Comparison of ENCODE assay signal across 6 cellular contexts in genomic region chr16:648071-648785, GRCh38. TPM values are rescaled to one million over a fixed set of nuclear protein-coding genes. Genes with fewer than 3 reads are reported as not detected.
DNase-seq lines count a peak whose midpoint lies in the region; ATAC-seq and TF ChIP-seq lines count a peak whose summit lies in the region.

No MANE protein-coding gene starts in this region.

- H3K27me3 ChIP-seq in GM06990 (replicated peaks; ENCODE audit: control insufficient read depth, insufficient read depth, low read length): no peaks in the 10 kb centered on the region
- H3K27me3 ChIP-seq in naive thymus-derived CD4-positive, alpha-beta T cell (ENCODE audit: control insufficient read depth in 2 of 2, insufficient read depth in 2 of 2, low read length in 2 of 2): no peaks in the 10 kb centered on the region

- CTCF ChIA-PET in naive thymus-derived CD4-positive, alpha-beta T cell (lab: Charles Lee): no interaction called here

- H3K4me3 ChIP-seq in GM06990 (replicated peaks; ENCODE audit: low read depth, low read length): peak overlapping the region; percentile 75
- H3K4me3 ChIP-seq in naive thymus-derived CD4-positive, alpha-beta T cell (ENCODE audit: low read length): peak overlapping the region; percentile 77

- in situ Hi-C loops in KBM-7 (cut with MboI; ENCODE audit: low pct_unique_long_range_greater_than_20kb, low sequenced_read_pairs): no loop called here

- intact Hi-C loops in naive thymus-derived CD4-positive, alpha-beta T cell (cut with micrococcal nuclease): no loop called here
- intact Hi-C loops in posterior vena cava (cut with DNase I): loop anchor here (5.0 kb wide), 2 partner anchors 61 to 261 kb away; no protein-coding TSS in a partner anchor

- no peaks in the 10 kb centered on the region for H3K9me3 Mint-ChIP-seq in naive thymus-derived CD4-positive, alpha-beta T cell

- no peaks in the 10 kb centered on the region for H3K9me3 ChIP-seq in naive thymus-derived CD4-positive, alpha-beta T cell (ENCODE audit: control insufficient read depth in 2 of 3, low read length in 3 of 3)

- H3K27ac Mint-ChIP-seq in naive thymus-derived CD4-positive, alpha-beta T cell: peak overlapping the region in 7 of 9 donors; percentile 18 to 88 (median 77)

- TF ChIP-seq CTCF in GM06990 (IDR thresholded peaks at IDR 0.05; ENCODE audit: insufficient read depth, low read length, poor library complexity, severe bottlenecking): peak; percentile 82

- ATAC-seq in naive thymus-derived CD4-positive, alpha-beta T cell: no peak

- peaks cover 6 to 9% of the 10 kb centered on the region in 2 donors for H3K4me1 ChIP-seq in naive thymus-derived CD4-positive, alpha-beta T cell (ENCODE audit: control insufficient read depth in 2 of 2, insufficient read depth in 2 of 2, low read length in 2 of 2)

- POLR2A ChIA-PET in naive thymus-derived CD4-positive, alpha-beta T cell (lab: Charles Lee): interaction anchor here (0.9 to 4.4 kb wide), 3 partner anchors 11 to 42 kb away, joined by 3 to 30 read pairs (median 3); partner anchors contain the start of genes METTL26 and WDR24

- peak overlapping the region; percentile 63 to 87 (median 78) for H3K4me3 Mint-ChIP-seq in naive thymus-derived CD4-positive, alpha-beta T cell

- H3K27me3 Mint-ChIP-seq in naive thymus-derived CD4-positive, alpha-beta T cell: no peaks in the 10 kb centered on the region

- H3K36me3 Mint-ChIP-seq in naive thymus-derived CD4-positive, alpha-beta T cell: no peaks in the 10 kb centered on the region

- H3K36me3 ChIP-seq in GM06990 (ENCODE audit: control insufficient read depth, insufficient read depth, low read length): peaks cover 4% of the 10 kb centered on the region
- no peaks in the 10 kb centered on the region for H3K36me3 ChIP-seq in naive thymus-derived CD4-positive, alpha-beta T cell (ENCODE audit: control insufficient read depth in 2 of 3, insufficient read depth in 3 of 3, low read length in 3 of 3)

- DNase-seq in GM06990 (ENCODE audit: extremely low read depth, insufficient read length) (peak; percentile 61), NCI-H2196 (lab: John Stamatoyannopoulos, UW; ENCODE audit: unreplicated experiment) (peak; percentile 76), astrocyte of the hippocampus (ENCODE audit: low read depth, low spot score) (peak; percentile 62), KBM-7 (no peak), posterior vena cava (ENCODE audit: low spot score) (no peak)
- DNase-seq in naive thymus-derived CD4-positive, alpha-beta T cell: peak in 1 of 9 donors; percentile 50

- H3K27ac ChIP-seq in naive thymus-derived CD4-positive, alpha-beta T cell (ENCODE audit: low read depth, low read length): peak overlapping the region; percentile 97

- peaks cover 4 to 33% (median 14%) of the 10 kb centered on the region in 7 donors for H3K4me1 Mint-ChIP-seq in naive thymus-derived CD4-positive, alpha-beta T cell

RNA-seq across cellular contexts. Expression of gene WDR90, which starts 0.9 kb away (rescaled TPM):
- 10 to 100 TPM; 11.7 to 70.6 (median 13.9) TPM for total RNA-seq in naive thymus-derived CD4-positive, alpha-beta T cell
- polyA plus RNA-seq in naive thymus-derived CD4-positive, alpha-beta T cell: under 1 TPM; 0.56 to 0.63 TPM
- total RNA-seq in posterior vena cava: 10 to 100 TPM; 13.4 to 14.9 TPM

RNA-seq across cellular contexts. Expression of gene MCRIP2, which starts 6.6 kb away (rescaled TPM):
- total RNA-seq in naive thymus-derived CD4-positive, alpha-beta T cell: 10 to 100 TPM; 21.4 to 33.6 (median 28.8) TPM
- polyA plus RNA-seq in naive thymus-derived CD4-positive, alpha-beta T cell: 10 to 100 TPM; 26.8 to 35.8 TPM
- total RNA-seq in posterior vena cava: 10 to 100 TPM; 19.0 to 21.5 TPM

RNA-seq across cellular contexts. Expression of gene METTL26, which starts 12.1 kb away (rescaled TPM):
- total RNA-seq in naive thymus-derived CD4-positive, alpha-beta T cell: 10 to 100 TPM; 41.7 to 97.5 (median 64.0) TPM
- polyA plus RNA-seq in naive thymus-derived CD4-positive, alpha-beta T cell: 10 to 100 TPM; 95.8 to 96.9 TPM
- 10 to 100 TPM; 43.3 to 63.2 TPM for total RNA-seq in posterior vena cava

RNA-seq across cellular contexts. Expression of gene WFIKKN1, which starts 17.4 kb away (rescaled TPM):
- total RNA-seq in naive thymus-derived CD4-positive, alpha-beta T cell: under 1 TPM; 0.34 to 0.81 (median 0.56) TPM
- not detected for polyA plus RNA-seq in naive thymus-derived CD4-positive, alpha-beta T cell
- total RNA-seq in posterior vena cava: under 1 TPM; 0.14 TPM

RNA-seq across cellular contexts. Expression of gene RHOT2, which starts 19.7 kb away (rescaled TPM):
- total RNA-seq in naive thymus-derived CD4-positive, alpha-beta T cell: 100 to 1,000 TPM; 145 to 232 (median 186) TPM
- 10 to 100 TPM; 32.7 to 56.7 TPM for polyA plus RNA-seq in naive thymus-derived CD4-positive, alpha-beta T cell
- total RNA-seq in posterior vena cava: 10 to 100 TPM; 57.5 to 65.1 TPM

Comparison
In these comparisons a context has a peak if more than half of its experiments do, and no peak if none do; other contexts are left out.
1. DNase-seq: peak in GM06990 (single experiment), NCI-H2196 (single experiment) and astrocyte of the hippocampus (single experiment); none in KBM-7 (single experiment) and posterior vena cava (single experiment).
2. intact Hi-C loops: an anchor here in posterior vena cava (5.0 kb wide); none called in naive thymus-derived CD4-positive, alpha-beta T cell.